Comparison of ENCODE assay signal across 8 cellular contexts in the genomic region with DNA sequence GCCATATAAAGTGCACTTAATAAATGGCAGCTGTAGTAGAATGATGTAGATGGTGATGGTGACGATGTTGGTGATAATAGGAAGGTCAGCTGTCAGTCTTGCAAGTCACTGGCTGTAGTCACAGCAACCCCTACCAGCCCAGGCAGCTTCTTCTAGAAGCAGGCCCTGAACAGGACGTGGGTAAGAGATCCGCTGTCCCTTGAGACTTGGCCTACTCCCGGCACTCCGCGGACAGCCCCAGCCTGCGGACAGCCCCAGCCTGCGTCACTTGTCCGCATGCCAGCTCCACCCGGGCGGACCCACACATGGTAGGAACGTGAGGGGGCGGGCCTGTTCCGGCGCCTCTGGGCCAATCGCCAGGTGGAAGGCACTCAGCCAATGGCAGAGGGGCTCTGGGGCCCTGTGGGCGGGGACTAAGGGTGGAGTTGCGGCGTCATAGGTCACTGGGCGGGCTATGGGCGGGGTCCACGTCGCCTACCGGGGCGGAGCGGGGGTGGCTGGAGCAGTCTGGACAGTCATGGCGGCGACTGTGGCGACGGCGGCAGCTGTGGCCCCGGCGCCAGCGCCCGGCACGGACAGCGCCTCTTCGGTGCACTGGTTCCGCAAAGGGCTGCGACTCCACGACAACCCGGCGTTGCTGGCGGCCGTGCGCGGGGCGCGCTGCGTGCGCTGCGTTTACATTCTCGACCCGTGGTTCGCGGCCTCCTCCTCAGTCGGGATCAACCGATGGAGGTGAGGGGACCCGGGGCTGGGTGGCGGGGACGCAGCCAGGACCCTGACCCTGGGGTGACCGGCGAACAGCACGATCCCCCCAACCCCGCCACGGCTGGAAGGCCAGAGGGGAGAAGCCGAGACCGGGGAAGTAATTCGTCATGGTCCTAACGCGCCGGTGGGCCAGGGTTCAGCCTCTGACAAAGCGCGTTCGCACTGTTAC. TPM values are rescaled to one million over a fixed set of nuclear protein-coding genes. Genes with fewer than 3 reads are reported as not detected.
DNase-seq lines count a peak whose midpoint lies in the region; ATAC-seq, FAIRE-seq and TF ChIP-seq lines count a peak whose summit lies in the region.

CRY2 (plus strand) TSS at position 502 of the 934 bp plus-strand sequence; CDS start at position 518, 16 bp downstream.

- peaks cover 7 to 12% of the 10 kb centered on the region in 2 experiments for H3K27me3 ChIP-seq in endothelial cell of umbilical vein (ENCODE audit: control insufficient read depth in 2 of 2, insufficient read depth in 2 of 2, low read length in 2 of 2)

- CTCF ChIA-PET in OCI-LY7 (lab: Charles Lee; ENCODE audit: unreplicated experiment) (interaction anchor here (0.7 to 1.4 kb wide), 3 partner anchors 13 to 252 kb away, joined by 3 to 5 read pairs (median 3); no protein-coding TSS in a partner anchor), endothelial cell of umbilical vein (lab: Charles Lee) (interaction anchor here (0.6 to 1.2 kb wide), 6 partner anchors 11 to 159 kb away, joined by 3 to 5 read pairs (median 3); no protein-coding TSS in a partner anchor)

- H3K9ac ChIP-seq in endothelial cell of umbilical vein (replicated peaks; ENCODE audit: extremely low read depth, insufficient read depth, low read length), result peak within 1 kb of the TSS; percentile 84

- peak; percentile 83 for DNase-seq in D721Med (ENCODE audit: insufficient read length, low spot score)
- DNase-seq in HuH-7.5 (ENCODE audit: low spot score), result peak; percentile 87
- DNase-seq in OCI-LY7 (ENCODE audit: low spot score), result peak; percentile 99
- DNase-seq in activated T-cell treated with anti-CD3 and anti-CD28 coated beads for 1 hour (ENCODE audit: low read depth), result peak; percentile 99
- DNase-seq in endothelial cell of umbilical vein (ENCODE audit: low read depth, low spot score), result peak; percentile 98
- DNase-seq in middle frontal gyrus (ENCODE audit: extremely low spot score, low spot score), result peak; percentile 95
- DNase-seq in stimulated activated CD8-positive, alpha-beta memory T cell treated with anti-CD3 and anti-CD28 coated beads, Interleukin-2, amount 100 ng/mL, for 48 hours (ENCODE audit: low read depth in 2 of 2), result peak; percentile 98 to 100

- H3K9me3 ChIP-seq in OCI-LY7 (ENCODE audit: low read length) (no peaks in the 10 kb centered on the region), endothelial cell of umbilical vein (replicated peaks; ENCODE audit: control insufficient read depth, insufficient read depth, low read length) (no peaks in the 10 kb centered on the region)

- FAIRE-seq in D721Med (lab: Jason Lieb, UNC), result no peak
- FAIRE-seq in endothelial cell of umbilical vein (lab: Jason Lieb, UNC), result peak; percentile 96

- dilution Hi-C loops in endothelial cell of umbilical vein (cut with MboI; ENCODE audit: extremely low pct_ligation_motif_present, low sequenced_read_pairs), result no loop called here

- intact Hi-C loops in OCI-LY7 (cut with micrococcal nuclease; ENCODE audit: unreplicated experiment) (loop anchor here (2.0 to 5.0 kb wide), 3 partner anchors 42 to 275 kb away; partner anchors contain the start of genes PHF21A and SLC35C1), endothelial cell of umbilical vein (cut with micrococcal nuclease) (loop anchor here (1.0 to 10.0 kb wide), 3 partner anchors 11 to 468 kb away; no protein-coding TSS in a partner anchor)

- H3K79me2 ChIP-seq in OCI-LY7 (ENCODE audit: insufficient read depth, low read depth, low read length) (peaks cover 39% of the 10 kb centered on the region), endothelial cell of umbilical vein (ENCODE audit: control insufficient read depth, insufficient read depth, low read length) (peaks cover 9% of the 10 kb centered on the region)

- BruUV-seq in OCI-LY7 (replicated peaks; lab: Mats Ljungman, UMichigan) (no TSS peak), endothelial cell of umbilical vein (replicated peaks; lab: Mats Ljungman, UMichigan) (no TSS peak)

- TF ChIP-seq CTCF in D721Med (IDR thresholded peaks at IDR 0.05; ENCODE audit: insufficient read depth, missing control alignments) (no peak), OCI-LY7 (conservative IDR thresholded peaks at IDR 0.05; ENCODE audit: low read length) (no peak), endothelial cell of umbilical vein (IDR thresholded peaks at IDR 0.05; ENCODE audit: extremely low read depth in 1 of 2, insufficient read depth in 1 of 2, low read depth in 1 of 2, low read length in 2 of 2) (no peak)

- POLR2A ChIA-PET in OCI-LY7 (lab: Charles Lee) (interaction anchor here (0.5 to 1.0 kb wide), 6 partner anchors 14 to 998 kb away, joined by 3 to 5 read pairs (median 3); no protein-coding TSS in a partner anchor), endothelial cell of umbilical vein (lab: Charles Lee) (interaction anchor here (0.7 to 0.9 kb wide), 5 partner anchors 11 to 746 kb away, joined by 3 to 5 read pairs (median 4); no protein-coding TSS in a partner anchor)

- no peaks in the 10 kb centered on the region for H3K9me1 ChIP-seq in endothelial cell of umbilical vein (replicated peaks; ENCODE audit: control insufficient read depth, extremely low read depth, insufficient read depth, low read length)

- H3K4me2 ChIP-seq in OCI-LY7 (ENCODE audit: low read length) (peak within 1 kb of the TSS; percentile 96), endothelial cell of umbilical vein (ENCODE audit: insufficient read depth, low read length) (peak within 1 kb of the TSS; percentile 80)

- peaks cover 44% of the 10 kb centered on the region for H3K4me1 ChIP-seq in OCI-LY7 (ENCODE audit: insufficient read depth, low read length, poor library complexity, severe bottlenecking)
- H3K4me1 ChIP-seq in endothelial cell of umbilical vein (ENCODE audit: control insufficient read depth, extremely low read depth, insufficient read depth, low read length), result peaks cover 13% of the 10 kb centered on the region

- peak; percentile 81 for TF ChIP-seq POLR2A in endothelial cell of umbilical vein (IDR thresholded peaks at IDR 0.05; ENCODE audit: low read depth, low read length)

- H3K36me3 ChIP-seq in OCI-LY7 (ENCODE audit: insufficient read depth, low read length) (no peaks in the 10 kb centered on the region), endothelial cell of umbilical vein (ENCODE audit: control insufficient read depth in 2 of 2, extremely low read depth in 1 of 2, insufficient read depth in 2 of 2, low read length in 2 of 2) (no peaks in the 10 kb centered on the region)

- peak; percentile 87 for ATAC-seq in GM21526 (IDR thresholded peaks at IDR 0.05; ENCODE audit: low FRiP score, unreplicated experiment)

- no peaks in the 10 kb centered on the region for H3K9me2 ChIP-seq in OCI-LY7 (ENCODE audit: insufficient read depth, low read length)

- H3K27ac ChIP-seq in OCI-LY7 (ENCODE audit: low read depth, low read length, poor library complexity, severe bottlenecking) (no peak within 1 kb of the TSS), endothelial cell of umbilical vein (ENCODE audit: insufficient read depth, low read depth, low read length) (peak within 1 kb of the TSS; percentile 63)

- H2AFZ ChIP-seq in OCI-LY7 (ENCODE audit: low read length) (peak within 1 kb of the TSS; percentile 80), endothelial cell of umbilical vein (ENCODE audit: low read depth, low read length) (peak within 1 kb of the TSS; percentile 74)

- peaks cover 16% of the 10 kb centered on the region for H4K20me1 ChIP-seq in OCI-LY7 (ENCODE audit: insufficient read depth, low read length)
- no peaks in the 10 kb centered on the region for H4K20me1 ChIP-seq in endothelial cell of umbilical vein (replicated peaks; ENCODE audit: control insufficient read depth, extremely low read depth, insufficient read depth, low read length)

- H3K4me3 ChIP-seq in OCI-LY7 (ENCODE audit: low read depth, low read length, poor library complexity, severe bottlenecking) (peak within 1 kb of the TSS; percentile 94), endothelial cell of umbilical vein (replicated peaks in 1 of 3; ENCODE audit: insufficient read depth in 1 of 3, low read depth in 1 of 3, low read length in 3 of 3) (peak within 1 kb of the TSS; percentile 39 to 81 (median 68))

TF ChIP-seq in endothelial cell of umbilical vein, 7 proteins besides CTCF, POLR2A, EP300 and RAD21:
- no peak for TF ChIP-seq FOS (IDR thresholded peaks at IDR 0.05; ENCODE audit: borderline replicate concordance, insufficient read depth, low read length)
- no peak for TF ChIP-seq JUN (IDR thresholded peaks at IDR 0.05; ENCODE audit: borderline replicate concordance, insufficient read depth, insufficient read length, low read depth)
- peak; percentile 85 for TF ChIP-seq POLR2AphosphoS5 (IDR thresholded peaks at IDR 0.05; ENCODE audit: insufficient read depth, low read depth, low read length)
- TF ChIP-seq, protein P1, sequence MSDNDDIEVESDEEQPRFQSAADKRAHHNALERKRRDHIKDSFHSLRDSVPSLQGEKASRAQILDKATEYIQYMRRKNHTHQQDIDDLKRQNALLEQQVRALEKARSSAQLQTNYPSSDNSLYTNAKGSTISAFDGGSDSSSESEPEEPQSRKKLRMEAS (IDR thresholded peaks at IDR 0.05; ENCODE audit: insufficient read depth, insufficient read length), result peak; percentile 93
- no peak for TF ChIP-seq EZH2 (IDR thresholded peaks at IDR 0.05; ENCODE audit: borderline replicate concordance, low read depth, low read length, severe bottlenecking)
- TF ChIP-seq MYC (IDR thresholded peaks at IDR 0.05; ENCODE audit: low read depth, low read length), result no peak
- TF ChIP-seq GATA2 (IDR thresholded peaks at IDR 0.05; ENCODE audit: insufficient read depth, insufficient read length, low read depth, low read length), result no peak
TF ChIP-seq in endothelial cell of umbilical vein: peak in this region for 2.

RNA-seq across cellular contexts. Expression of gene CRY2, which starts in this region (rescaled TPM):
- total RNA-seq in OCI-LY7 (2014; rRNA removed; shearing (Covaris generic)), result 19.2 and 24.5 TPM in 2 replicates
- 24.6 and 27.2 TPM in 2 replicates for total RNA-seq in OCI-LY7 (2022)
- 8.8 and 11.7 TPM in 2 replicates for total RNA-seq in endothelial cell of umbilical vein
- 7.1 and 7.7 TPM in 2 replicates for polyA plus RNA-seq in endothelial cell of umbilical vein
- 3.9 and 4.2 TPM in 2 replicates for polyA plus RNA-seq in endothelial cell of umbilical vein (2011; cell fraction: cytosol; rRNA removed)
- polyA plus RNA-seq in endothelial cell of umbilical vein (2011; cell fraction: nucleus; rRNA removed), result 23.2 and 24.2 TPM in 2 replicates
- 4.5 and 6.4 TPM in 2 replicates for polyA plus RNA-seq in endothelial cell of umbilical vein (2012)
- polyA minus RNA-seq in endothelial cell of umbilical vein, result 18.9 and 21.8 TPM in 2 replicates
- polyA minus RNA-seq in endothelial cell of umbilical vein (2011; cell fraction: cytosol; rRNA and poly(A)+ RNA removed), result 6.7 TPM
- polyA minus RNA-seq in endothelial cell of umbilical vein (2011; cell fraction: nucleus; rRNA and poly(A)+ RNA removed), result 20.3 and 22.4 TPM in 2 replicates
